Comparison of ENCODE assay signal across 19 cellular contexts in genomic region chr5:134255418-134256150, GRCh38. TPM values are rescaled to one million over a fixed set of nuclear protein-coding genes. Genes with fewer than 3 reads are reported as not detected.
DNase-seq lines count a peak whose midpoint lies in the region; ATAC-seq and TF ChIP-seq lines count a peak whose summit lies in the region.
"Had no signal": no experiment of that assay in that cellular context is flagged by ENCODE, and none has a peak within 500 bp of the region (broad histone marks: within the 10 kb centered on the region; RNA-seq: fewer than 3 reads in every experiment).

No MANE protein-coding gene starts in this region.

- H3K9me3 ChIP-seq in thyroid gland (no peaks in the 10 kb centered on the region), suprapubic skin (no peaks in the 10 kb centered on the region)
- H3K9me3 ChIP-seq: SJCRH30 had no signal

- H3K36me3 ChIP-seq in thyroid gland (no peaks in the 10 kb centered on the region), suprapubic skin (no peaks in the 10 kb centered on the region)
- H3K36me3 ChIP-seq: SJCRH30 had no signal

- POLR2A ChIA-PET in T-cell (lab: Charles Lee), result no interaction called here

- TF ChIP-seq POLR2A in thyroid gland (IDR thresholded peaks at IDR 0.05) (no peak), suprapubic skin (IDR thresholded peaks at IDR 0.05) (no peak)

- no peak overlapping the region for H3K4me3 Mint-ChIP-seq in T-cell
- H3K4me3 Mint-ChIP-seq: B cell, immature natural killer cell, mesothelial cell of epicardium had no signal

- no peaks in the 10 kb centered on the region for H3K9me3 Mint-ChIP-seq in T-cell
- H3K9me3 Mint-ChIP-seq: immature natural killer cell, mesothelial cell of epicardium had no signal

- H3K4me3 ChIP-seq in AG10803 (ENCODE audit: low read length), result no peak overlapping the region
- H3K4me3 ChIP-seq in thyroid gland (replicated peaks in 1 of 3), result no peak overlapping the region
- no peak overlapping the region for H3K4me3 ChIP-seq in suprapubic skin
- H3K4me3 ChIP-seq: SJCRH30 had no signal

- no peaks in the 10 kb centered on the region for H3K4me1 Mint-ChIP-seq in T-cell
- H3K4me1 Mint-ChIP-seq: B cell, immature natural killer cell had no signal

- H3K27me3 Mint-ChIP-seq in T-cell, result peaks cover 5% of the 10 kb centered on the region in 2 donors

- TF ChIP-seq CTCF in AG10803 (conservative IDR thresholded peaks at IDR 0.05; ENCODE audit: low read length), result no peak
- no peak for TF ChIP-seq CTCF in thyroid gland (IDR thresholded peaks at IDR 0.05)
- TF ChIP-seq CTCF in suprapubic skin (IDR thresholded peaks at IDR 0.05), result no peak

- H3K27ac Mint-ChIP-seq in T-cell, result no peak overlapping the region
- H3K27ac Mint-ChIP-seq: B cell, immature natural killer cell, mesothelial cell of epicardium had no signal

- 78 to 84% methylated on average over 2 of the region's 2 CpGs for WGBS in thyroid gland, 2 donors
- 78% methylated on average over 2 of the region's 2 CpGs for WGBS in suprapubic skin

- CTCF ChIA-PET in T-cell (lab: Charles Lee), result interaction anchor here in 1 of 2 donors (0.5 kb wide), 1 partner anchor 227 kb away, joined by 3 read pairs; no protein-coding TSS in a partner anchor

- TF ChIP-seq EP300 in suprapubic skin (IDR thresholded peaks at IDR 0.05), result no peak

- intact Hi-C loops in thyroid gland (cut with DNase I), result no loop called here

- no peaks in the 10 kb centered on the region for H3K36me3 Mint-ChIP-seq in T-cell
- H3K36me3 Mint-ChIP-seq: immature natural killer cell, mesothelial cell of epicardium had no signal

- H3K27ac ChIP-seq in thyroid gland (no peak overlapping the region), suprapubic skin (no peak overlapping the region)
- H3K27ac ChIP-seq: SJCRH30 had no signal

- ATAC-seq in HG02938 (IDR thresholded peaks at IDR 0.05; ENCODE audit: unreplicated experiment) (no peak), T-cell (replicated peaks in 1 of 4) (no peak)

- no peaks in the 10 kb centered on the region for H3K27me3 ChIP-seq in thyroid gland
- no peaks in the 10 kb centered on the region for H3K27me3 ChIP-seq in suprapubic skin

- DNase-seq in AG10803 (ENCODE audit: low read depth), result peak; percentile 48
- peak; percentile 62 for DNase-seq in LHCN-M2 (ENCODE audit: low read depth)
- DNase-seq in dermis microvascular lymphatic vessel endothelial cell (ENCODE audit: low read depth in 2 of 2), result peak; percentile 56 to 75
- DNase-seq in hepatic stellate cell (ENCODE audit: low spot score), result peak; percentile 42
- no peak for DNase-seq in thyroid gland
- no peak for DNase-seq in suprapubic skin (ENCODE audit: low spot score in 2 of 2)
- DNase-seq in T-cell, result no peak
- DNase-seq: activated CD4-positive, alpha-beta T cell treated with anti-CD3 and anti-CD28 coated beads for 4 hours; activated CD8-positive, alpha-beta memory T cell treated with anti-CD3 and anti-CD28 coated beads, Interleukin-2, amount 50 U/mL, for 4 hours; effector CD4-positive, alpha-beta T cell; immature natural killer cell; NCI-H1694 treated with DMSO at 0.1 percent for 48 hours; NCI-H510A; SJCRH30; stimulated activated CD4-positive, alpha-beta T cell treated with anti-CD3 and anti-CD28 coated beads, Interleukin-2, amount 100 ng/mL, for 48 hours; T1000 had no signal

- no peaks in the 10 kb centered on the region for H3K4me1 ChIP-seq in thyroid gland
- no peaks in the 10 kb centered on the region for H3K4me1 ChIP-seq in suprapubic skin
- H3K4me1 ChIP-seq: SJCRH30 had no signal

RNA-seq across cellular contexts. Expression of gene PPP2CA, which starts 29.7 kb away (rescaled TPM):
- total RNA-seq in LHCN-M2 (2014; rRNA removed) (255 and 270 TPM in 2 replicates), dermis microvascular lymphatic vessel endothelial cell (43.5 and 49.6 TPM in 2 replicates), thyroid gland (100 to 1,000 TPM in 3 of 4 donors, 10 to 100 TPM in 1; 78.2 to 220 (median 174) TPM), suprapubic skin (100 to 1,000 TPM; 110 to 271 (median 191) TPM), T-cell (100 to 1,000 TPM in 3 of 5 donors, 10 to 100 TPM in 2; 87.1 to 168 (median 104) TPM)
- 128 TPM for polyA plus RNA-seq in LHCN-M2 (2012)

Comparison
In these comparisons a context has a peak if more than half of its experiments do, and no peak if none do; other contexts are left out.
1. DNase-seq: peak in AG10803 (single experiment), LHCN-M2 (single experiment), dermis microvascular lymphatic vessel endothelial cell (2 of 2) and hepatic stellate cell (single experiment); none in thyroid gland (0 of 2), suprapubic skin (0 of 2) and T-cell (0 of 34).